Comparison of ENCODE assay signal across 26 cellular contexts in genomic region chr9:100591139-100591538, GRCh38.
"Had no signal": no experiment of that assay in that cellular context is flagged by ENCODE, and none has a peak within 500 bp of the region (broad histone marks: within the 10 kb centered on the region; RNA-seq: fewer than 3 reads in every experiment).

No MANE protein-coding gene starts in this region.

- H3K27me3 Mint-ChIP-seq: activated CD8-positive, alpha-beta T cell treated with anti-CD3 and anti-CD28 coated beads for 36 hours; activated naive CD8-positive, alpha-beta T cell treated with anti-CD3 and anti-CD28 coated beads, Interleukin-2, amount 50 U/mL, for 24 hours; activated T-helper 17 cell treated with anti-CD3 and anti-CD28 coated beads, Interleukin-2, amount 50 U/mL, for 72 hours; naive B cell; stimulated activated naive B cell treated with anti-CD40 and anti-IgM and Interleukin-4, amounts not matched to agents 10 μg/mL and 1 μg/mL and 100 μg/mL, for 72 hours had no signal

- H3K27ac Mint-ChIP-seq: activated CD8-positive, alpha-beta T cell treated with anti-CD3 and anti-CD28 coated beads for 36 hours; activated naive CD8-positive, alpha-beta T cell treated with anti-CD3 and anti-CD28 coated beads, Interleukin-2, amount 50 U/mL, for 24 hours; activated T-helper 17 cell treated with anti-CD3 and anti-CD28 coated beads, Interleukin-2, amount 50 U/mL, for 72 hours; stimulated activated naive B cell treated with anti-CD40 and anti-IgM and Interleukin-4, amounts not matched to agents 10 μg/mL and 1 μg/mL and 100 μg/mL, for 72 hours had no signal

- H3K27ac ChIP-seq: cardiac muscle cell, heart right ventricle, pancreas, right atrium auricular region, stomach, testis, transverse colon had no signal

- H3K4me3 Mint-ChIP-seq: activated CD8-positive, alpha-beta T cell treated with anti-CD3 and anti-CD28 coated beads for 36 hours; activated naive CD8-positive, alpha-beta T cell treated with anti-CD3 and anti-CD28 coated beads, Interleukin-2, amount 50 U/mL, for 24 hours; activated T-cell treated with anti-CD3 and anti-CD28 coated beads, Interleukin-2, amount 50 U/mL, for 4 hours; activated T-helper 17 cell treated with anti-CD3 and anti-CD28 coated beads, Interleukin-2, amount 50 U/mL, for 72 hours; stimulated activated naive B cell treated with anti-CD40 and anti-IgM and Interleukin-4, amounts not matched to agents 10 μg/mL and 1 μg/mL and 100 μg/mL, for 72 hours had no signal

- DNase-seq: activated CD4-positive, alpha-beta T cell treated with anti-CD3 and anti-CD28 coated beads for 1 hour; activated CD4-positive, alpha-beta T cell treated with anti-CD3 and anti-CD28 coated beads, Interleukin-2, amount 50 U/mL, for 1 hour; activated CD8-positive, alpha-beta T cell treated with anti-CD3 and anti-CD28 coated beads for 36 hours; activated gamma-delta T cell treated with Interleukin-2 at 50 U/mL for 16 hours; activated naive CD4-positive, alpha-beta T cell treated with anti-CD3 and anti-CD28 coated beads, Interleukin-2, amount 50 U/mL, for 16 hours; activated naive CD8-positive, alpha-beta T cell treated with anti-CD3 and anti-CD28 coated beads, Interleukin-2, amount 50 U/mL, for 24 hours; activated T-cell treated with anti-CD3 and anti-CD28 coated beads, Interleukin-2, amount 50 U/mL, for 4 hours; amygdala; cortex of kidney; heart right ventricle; left ventricle myocardium superior; mucosa of descending colon; naive B cell; nucleus accumbens; pancreas; stimulated activated CD4-positive, alpha-beta T cell treated with anti-CD3 and anti-CD28 coated beads, Interleukin-15, amount 100 ng/mL, for 24 hours; stimulated activated CD4-positive, alpha-beta T cell treated with anti-CD3 and anti-CD28 coated beads, Interleukin-2, amount 100 ng/mL, for 24 hours; stimulated activated naive B cell treated with anti-CD40 and anti-IgM and Interleukin-4, amounts not matched to agents 10 μg/mL and 1 μg/mL and 100 μg/mL, for 72 hours; stomach; T-helper 2 cell; testis; transverse colon had no signal

- H3K4me3 ChIP-seq: cardiac muscle cell, heart right ventricle, mucosa of descending colon, pancreas, right atrium auricular region, stomach, testis, transverse colon had no signal

- H3K9me3 ChIP-seq: heart right ventricle, mucosa of descending colon, pancreas, right atrium auricular region, stomach, testis, transverse colon had no signal

- H3K9me3 Mint-ChIP-seq: activated CD8-positive, alpha-beta T cell treated with anti-CD3 and anti-CD28 coated beads for 36 hours; activated naive CD8-positive, alpha-beta T cell treated with anti-CD3 and anti-CD28 coated beads, Interleukin-2, amount 50 U/mL, for 24 hours; activated T-cell treated with anti-CD3 and anti-CD28 coated beads, Interleukin-2, amount 50 U/mL, for 4 hours; activated T-helper 17 cell treated with anti-CD3 and anti-CD28 coated beads, Interleukin-2, amount 50 U/mL, for 72 hours; naive B cell; neural crest cell; stimulated activated naive B cell treated with anti-CD40 and anti-IgM and Interleukin-4, amounts not matched to agents 10 μg/mL and 1 μg/mL and 100 μg/mL, for 72 hours had no signal

- H3K27me3 ChIP-seq: cardiac muscle cell, pancreas, right atrium auricular region, stomach, testis, transverse colon had no signal

- H3K36me3 Mint-ChIP-seq: naive B cell; stimulated activated naive B cell treated with anti-CD40 and anti-IgM and Interleukin-4, amounts not matched to agents 10 μg/mL and 1 μg/mL and 100 μg/mL, for 72 hours had no signal

- H3K36me3 ChIP-seq: cardiac muscle cell, pancreas, transverse colon had no signal

- ATAC-seq: activated CD8-positive, alpha-beta T cell treated with anti-CD3 and anti-CD28 coated beads for 36 hours; activated naive CD8-positive, alpha-beta T cell treated with anti-CD3 and anti-CD28 coated beads, Interleukin-2, amount 50 U/mL, for 24 hours; activated T-cell treated with anti-CD3 and anti-CD28 coated beads, Interleukin-2, amount 50 U/mL, for 4 hours; activated T-helper 17 cell treated with anti-CD3 and anti-CD28 coated beads, Interleukin-2, amount 50 U/mL, for 72 hours; heart right ventricle; left ventricle myocardium superior; mucosa of descending colon; pancreas; stimulated activated naive B cell treated with anti-CD40 and anti-IgM and Interleukin-4, amounts not matched to agents 10 μg/mL and 1 μg/mL and 100 μg/mL, for 72 hours had no signal

- H3K4me1 ChIP-seq: pancreas, testis, transverse colon had no signal
